Comparison of ENCODE assay signal across 29 cellular contexts in genomic region chr2:210707900-210708299, GRCh38.
"Had no signal": no experiment of that assay in that cellular context is flagged by ENCODE, and none has a peak within 500 bp of the region (broad histone marks: within the 10 kb centered on the region; RNA-seq: fewer than 3 reads in every experiment).

No MANE protein-coding gene starts in this region.

- ATAC-seq: stimulated activated effector memory CD8-positive, alpha-beta T cell treated with anti-CD3 and anti-CD28 coated beads, Interleukin-12 subunit alpha, Interleukin-12 subunit beta, amount 100 ng/mL, for 72 hours; stimulated activated memory B cell treated with anti-CD40 and anti-IgM and Interleukin-4, amounts not matched to agents 10 μg/mL and 1 μg/mL and 100 μg/mL, for 72 hours; stimulated activated naive B cell treated with anti-CD40 and anti-IgM and Interleukin-4, amounts not matched to agents 10 μg/mL and 1 μg/mL and 100 μg/mL, for 72 hours; stimulated activated naive CD8-positive, alpha-beta T cell treated with anti-CD3 and anti-CD28 coated beads, Interleukin-15, amount 100 ng/mL, for 72 hours; stimulated activated naive CD8-positive, alpha-beta T cell treated with anti-CD3 and anti-CD28 coated beads, Interleukin-15, Interleukin-2, amounts not matched to agents 100 U/mL and 50 U/mL, for 24 hours; upper lobe of right lung had no signal

- H3K36me3 ChIP-seq: stomach, suprapubic skin, thoracic aorta, thyroid gland, tibial artery, tibial nerve, transverse colon, upper lobe of left lung, upper lobe of right lung, uterus, vagina had no signal

- H3K4me1 ChIP-seq: stomach, suprapubic skin, testis, thyroid gland, tibial artery, tibial nerve, transverse colon, upper lobe of left lung, upper lobe of right lung, uterus, vagina had no signal

- H3K9me3 ChIP-seq: stomach, suprapubic skin, testis, thoracic aorta, thyroid gland, tibial artery, tibial nerve, transverse colon, upper lobe of left lung, upper lobe of right lung, uterus, vagina had no signal

- H3K27me3 ChIP-seq: stomach, suprapubic skin, testis, thyroid gland, tibial artery, tibial nerve, transverse colon, upper lobe of left lung, upper lobe of right lung, uterus, vagina had no signal

- H3K4me3 Mint-ChIP-seq: stimulated activated effector memory CD8-positive, alpha-beta T cell treated with anti-CD3 and anti-CD28 coated beads, Interleukin-12 subunit alpha, Interleukin-12 subunit beta, amount 100 ng/mL, for 72 hours; stimulated activated memory B cell treated with anti-CD40 and anti-IgM and Interleukin-4, amounts not matched to agents 10 μg/mL and 1 μg/mL and 100 μg/mL, for 72 hours; stimulated activated naive B cell treated with anti-CD40 and anti-IgM and Interleukin-4, amounts not matched to agents 10 μg/mL and 1 μg/mL and 100 μg/mL, for 72 hours; stimulated activated naive CD8-positive, alpha-beta T cell treated with anti-CD3 and anti-CD28 coated beads, Interleukin-15, amount 100 ng/mL, for 72 hours; stimulated activated naive CD8-positive, alpha-beta T cell treated with anti-CD3 and anti-CD28 coated beads, Interleukin-15, Interleukin-2, amounts not matched to agents 100 ng/mL and 50 ng/mL, for 24 hours; type B pancreatic cell had no signal

- H3K4me1 Mint-ChIP-seq: stimulated activated effector memory CD8-positive, alpha-beta T cell treated with anti-CD3 and anti-CD28 coated beads, Interleukin-12 subunit alpha, Interleukin-12 subunit beta, amount 100 ng/mL, for 72 hours; stimulated activated memory B cell treated with anti-CD40 and anti-IgM and Interleukin-4, amounts not matched to agents 10 μg/mL and 1 μg/mL and 100 μg/mL, for 72 hours; stimulated activated naive B cell treated with anti-CD40 and anti-IgM and Interleukin-4, amounts not matched to agents 10 μg/mL and 1 μg/mL and 100 μg/mL, for 72 hours; stimulated activated naive CD8-positive, alpha-beta T cell treated with anti-CD3 and anti-CD28 coated beads, Interleukin-15, amount 100 ng/mL, for 72 hours had no signal

- H3K27ac ChIP-seq: stomach, suprapubic skin, testis, thoracic aorta, thyroid gland, tibial artery, tibial nerve, transverse colon, upper lobe of left lung, upper lobe of right lung, uterus, vagina had no signal

- H3K27ac Mint-ChIP-seq: stimulated activated effector memory CD8-positive, alpha-beta T cell treated with anti-CD3 and anti-CD28 coated beads, Interleukin-12 subunit alpha, Interleukin-12 subunit beta, amount 100 ng/mL, for 72 hours; stimulated activated memory B cell treated with anti-CD40 and anti-IgM and Interleukin-4, amounts not matched to agents 10 μg/mL and 1 μg/mL and 100 μg/mL, for 72 hours; stimulated activated naive B cell treated with anti-CD40 and anti-IgM and Interleukin-4, amounts not matched to agents 10 μg/mL and 1 μg/mL and 100 μg/mL, for 72 hours; stimulated activated naive CD8-positive, alpha-beta T cell treated with anti-CD3 and anti-CD28 coated beads, Interleukin-15, amount 100 ng/mL, for 72 hours; stimulated activated naive CD8-positive, alpha-beta T cell treated with anti-CD3 and anti-CD28 coated beads, Interleukin-15, Interleukin-2, amounts not matched to agents 100 ng/mL and 50 ng/mL, for 24 hours; type B pancreatic cell had no signal

- H3K36me3 Mint-ChIP-seq: stimulated activated effector memory CD8-positive, alpha-beta T cell treated with anti-CD3 and anti-CD28 coated beads, Interleukin-12 subunit alpha, Interleukin-12 subunit beta, amount 100 ng/mL, for 72 hours; stimulated activated memory B cell treated with anti-CD40 and anti-IgM and Interleukin-4, amounts not matched to agents 10 μg/mL and 1 μg/mL and 100 μg/mL, for 72 hours; stimulated activated naive B cell treated with anti-CD40 and anti-IgM and Interleukin-4, amounts not matched to agents 10 μg/mL and 1 μg/mL and 100 μg/mL, for 72 hours; type B pancreatic cell had no signal

- DNase-seq: stimulated activated CD4-positive, alpha-beta T cell treated with anti-CD3 and anti-CD28 coated beads, Interleukin-2, amount 100 ng/mL, for 48 hours; stimulated activated CD4-positive, alpha-beta T cell treated with anti-CD3 and anti-CD28 coated beads, Interleukin-4, amount 100 ng/mL, for 1 hour; stimulated activated CD4-positive, alpha-beta T cell treated with anti-CD3 and anti-CD28 coated beads, Interleukin-4, amount 100 ng/mL, for 24 hours; stimulated activated CD4-positive, alpha-beta T cell treated with anti-CD3 and anti-CD28 coated beads, Interleukin-4, amount 100 ng/mL, for 4 hours; stimulated activated CD8-positive, alpha-beta memory T cell treated with anti-CD3 and anti-CD28 coated beads, Interleukin-4, amount 100 ng/mL, for 48 hours; stimulated activated naive B cell treated with anti-CD40 and anti-IgM and Interleukin-4, amounts not matched to agents 10 μg/mL and 1 μg/mL and 100 μg/mL, for 72 hours; stimulated activated naive CD4-positive, alpha-beta T cell; stimulated activated naive CD4-positive, alpha-beta T cell treated with Interleukin-2 at 50 U/mL for 16 hours; stimulated activated naive CD8-positive, alpha-beta T cell treated with anti-CD3 and anti-CD28 coated beads, Interleukin-15, amount 100 ng/mL, for 72 hours; stimulated activated naive CD8-positive, alpha-beta T cell treated with anti-CD3 and anti-CD28 coated beads, Interleukin-15, Interleukin-2, amounts not matched to agents 100 U/mL and 50 U/mL, for 24 hours; stomach; substantia nigra; testis; thyroid gland; tibial artery; transverse colon; trophoblast cell; upper lobe of left lung; upper lobe of right lung; uterus had no signal

- H3K9me3 Mint-ChIP-seq: stimulated activated effector memory CD8-positive, alpha-beta T cell treated with anti-CD3 and anti-CD28 coated beads, Interleukin-12 subunit alpha, Interleukin-12 subunit beta, amount 100 ng/mL, for 72 hours; stimulated activated naive B cell treated with anti-CD40 and anti-IgM and Interleukin-4, amounts not matched to agents 10 μg/mL and 1 μg/mL and 100 μg/mL, for 72 hours; stimulated activated naive CD8-positive, alpha-beta T cell treated with anti-CD3 and anti-CD28 coated beads, Interleukin-15, amount 100 ng/mL, for 72 hours; stimulated activated naive CD8-positive, alpha-beta T cell treated with anti-CD3 and anti-CD28 coated beads, Interleukin-15, Interleukin-2, amounts not matched to agents 100 ng/mL and 50 ng/mL, for 24 hours had no signal

- H3K4me3 ChIP-seq: stomach, suprapubic skin, testis, thoracic aorta, thyroid gland, tibial artery, tibial nerve, transverse colon, upper lobe of left lung, upper lobe of right lung, uterus, vagina had no signal

- FAIRE-seq: urothelium cell line had no signal

- H3K27me3 Mint-ChIP-seq: stimulated activated memory B cell treated with anti-CD40 and anti-IgM and Interleukin-4, amounts not matched to agents 10 μg/mL and 1 μg/mL and 100 μg/mL, for 72 hours; stimulated activated naive B cell treated with anti-CD40 and anti-IgM and Interleukin-4, amounts not matched to agents 10 μg/mL and 1 μg/mL and 100 μg/mL, for 72 hours; stimulated activated naive CD8-positive, alpha-beta T cell treated with anti-CD3 and anti-CD28 coated beads, Interleukin-15, amount 100 ng/mL, for 72 hours; stimulated activated naive CD8-positive, alpha-beta T cell treated with anti-CD3 and anti-CD28 coated beads, Interleukin-15, Interleukin-2, amounts not matched to agents 100 ng/mL and 50 ng/mL, for 24 hours; type B pancreatic cell had no signal
